ENCODE assay signal across 12 cellular contexts in the genomic region with DNA sequence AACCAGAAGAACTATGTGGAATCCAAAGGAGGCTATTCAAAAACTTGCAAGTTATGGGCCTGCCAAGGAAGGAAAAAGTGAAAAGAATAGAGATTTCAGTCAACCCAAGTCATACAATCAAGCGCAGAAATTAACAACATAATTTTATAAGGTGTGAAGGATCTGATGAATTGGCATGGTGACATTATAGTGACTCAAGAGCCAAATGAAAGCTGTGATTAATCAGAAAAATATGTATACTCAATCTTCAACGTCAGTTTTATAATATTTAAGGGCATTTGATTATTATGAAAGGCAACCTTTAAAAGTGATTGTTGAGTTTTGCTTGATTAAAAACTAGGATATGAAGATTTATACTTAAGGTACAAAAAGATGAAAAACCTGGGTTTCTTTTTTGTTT. TPM values are rescaled to one million over a fixed set of nuclear protein-coding genes. Genes with fewer than 3 reads are reported as not detected.
A peak's percentile ranks its signal among the peaks of the same experiment; 100 is the strongest.
DNase-seq lines count a peak whose midpoint lies in the region; ATAC-seq and TF ChIP-seq lines count a peak whose summit lies in the region.
"Had no signal": no experiment of that assay in that cellular context is flagged by ENCODE, and none has a peak within 500 bp of the region (broad histone marks: within the 10 kb centered on the region; RNA-seq: fewer than 3 reads in every experiment).

No MANE protein-coding gene starts in this region.

- H3K4me3 ChIP-seq in breast epithelium (no peak overlapping the region), mucosa of rectum (ENCODE audit: low read length in 2 of 2) (no peak overlapping the region)
- H3K4me3 ChIP-seq: cardiac muscle cell had no signal

- H3K4me3 Mint-ChIP-seq in CD4-positive, alpha-beta T cell, result no peak overlapping the region
- H3K4me3 Mint-ChIP-seq in naive thymus-derived CD8-positive, alpha-beta T cell, result no peak overlapping the region

- H3K27ac ChIP-seq in CD4-positive, alpha-beta T cell (ENCODE audit: low read depth, low read length), result no peak overlapping the region
- H3K27ac ChIP-seq in breast epithelium, result peak overlapping the region; percentile 76 to 90
- peak overlapping the region; percentile 40 to 73 for H3K27ac ChIP-seq in mucosa of rectum (ENCODE audit: low read depth in 2 of 2, low read length in 2 of 2)
- H3K27ac ChIP-seq: cardiac muscle cell had no signal

- H3K36me3 ChIP-seq in breast epithelium (no peaks in the 10 kb centered on the region), mucosa of rectum (ENCODE audit: control insufficient read depth in 2 of 2, insufficient read depth in 2 of 2, low read length in 2 of 2) (no peaks in the 10 kb centered on the region)
- H3K36me3 ChIP-seq: cardiac muscle cell had no signal

- H3K9ac ChIP-seq in mucosa of rectum (ENCODE audit: low read depth in 1 of 2, low read length in 2 of 2), result no peak overlapping the region

- H3K9me3 Mint-ChIP-seq in CD4-positive, alpha-beta T cell, result no peaks in the 10 kb centered on the region
- H3K9me3 Mint-ChIP-seq in naive thymus-derived CD8-positive, alpha-beta T cell, result no peaks in the 10 kb centered on the region

- H3K27me3 Mint-ChIP-seq in CD4-positive, alpha-beta T cell, result no peaks in the 10 kb centered on the region
- peaks cover 0 to 5% (median 0%) of the 10 kb centered on the region in 5 donors for H3K27me3 Mint-ChIP-seq in naive thymus-derived CD8-positive, alpha-beta T cell

- peaks cover 37% of the 10 kb centered on the region for H3K4me1 Mint-ChIP-seq in CD4-positive, alpha-beta T cell (ENCODE audit: low read depth)
- H3K4me1 Mint-ChIP-seq in naive thymus-derived CD8-positive, alpha-beta T cell, result peaks cover 7 to 38% (median 15%) of the 10 kb centered on the region in 4 donors

- TF ChIP-seq CTCF in CD4-positive, alpha-beta T cell (IDR thresholded peaks at IDR 0.05), result no peak
- no peak for TF ChIP-seq CTCF in breast epithelium (IDR thresholded peaks at IDR 0.05)

- CTCF ChIA-PET in CD4-positive, alpha-beta T cell (lab: Charles Lee), result interaction anchor here (0.8 to 2.3 kb wide), 4 partner anchors 13 to 87 kb away, joined by 3 to 8 read pairs (median 6); a partner anchor contains a TSS

- POLR2A ChIA-PET in CD4-positive, alpha-beta T cell (lab: Charles Lee), result no interaction called here
- POLR2A ChIA-PET in naive thymus-derived CD8-positive, alpha-beta T cell (lab: Charles Lee), result no interaction called here

- TF ChIP-seq POLR2A in breast epithelium (IDR thresholded peaks at IDR 0.05), result no peak

- intact Hi-C loops in CD4-positive, alpha-beta T cell (cut with DNase I, micrococcal nuclease), result loop anchor here in 1 of 2 experiments (1.0 kb wide), 1 partner anchor 32 kb away; no protein-coding TSS in a partner anchor
- intact Hi-C loops in breast epithelium (cut with DNase I; ENCODE audit: low total_unique reads), result no loop called here

- H3K9me3 ChIP-seq in CD4-positive, alpha-beta T cell (ENCODE audit: control insufficient read depth, low read length), result no peaks in the 10 kb centered on the region
- H3K9me3 ChIP-seq in breast epithelium, result no peaks in the 10 kb centered on the region
- H3K9me3 ChIP-seq in mucosa of rectum (ENCODE audit: control insufficient read depth in 2 of 2, low read length in 2 of 2), result no peaks in the 10 kb centered on the region

- H3K36me3 Mint-ChIP-seq in CD4-positive, alpha-beta T cell (ENCODE audit: low read depth), result no peaks in the 10 kb centered on the region
- H3K36me3 Mint-ChIP-seq in naive thymus-derived CD8-positive, alpha-beta T cell, result no peaks in the 10 kb centered on the region

- no peaks in the 10 kb centered on the region for H3K27me3 ChIP-seq in CD4-positive, alpha-beta T cell (ENCODE audit: control insufficient read depth, insufficient read depth, low read length)
- no peaks in the 10 kb centered on the region for H3K27me3 ChIP-seq in breast epithelium
- no peaks in the 10 kb centered on the region for H3K27me3 ChIP-seq in mucosa of rectum (ENCODE audit: control insufficient read depth in 2 of 2, insufficient read depth in 2 of 2, low read length in 2 of 2)
- H3K27me3 ChIP-seq: cardiac muscle cell had no signal

- H3K4me1 ChIP-seq in breast epithelium, result peaks cover 5 to 7% of the 10 kb centered on the region in 2 donors
- peaks cover 17 to 35% of the 10 kb centered on the region in 2 donors for H3K4me1 ChIP-seq in mucosa of rectum (ENCODE audit: control insufficient read depth in 2 of 2, insufficient read depth in 2 of 2, low read length in 2 of 2)

- no peak for DNase-seq in CD4-positive, alpha-beta T cell
- peak; percentile 14 for DNase-seq in HT1080 (ENCODE audit: low read depth)
- DNase-seq in breast epithelium (ENCODE audit: low spot score in 2 of 2), result no peak
- no peak for DNase-seq in mesenteric fat pad (ENCODE audit: low spot score)
- no peak for DNase-seq in naive thymus-derived CD8-positive, alpha-beta T cell
- DNase-seq: activated effector memory CD4-positive, alpha-beta T cell treated with Interleukin-2 at 50 U/mL for 16 hours; retina; RPMI8226 had no signal

- peak overlapping the region; percentile 88 for H3K27ac Mint-ChIP-seq in CD4-positive, alpha-beta T cell
- peak overlapping the region in 5 of 10 donors; percentile 1 to 91 (median 87) for H3K27ac Mint-ChIP-seq in naive thymus-derived CD8-positive, alpha-beta T cell

- no peak for ATAC-seq in CD4-positive, alpha-beta T cell (ENCODE audit: poor library complexity)
- ATAC-seq in HG03354 (IDR thresholded peaks at IDR 0.05; ENCODE audit: poor library complexity, severe bottlenecking, unreplicated experiment), result no peak
- ATAC-seq in HG03025 (IDR thresholded peaks at IDR 0.05; ENCODE audit: low FRiP score, unreplicated experiment), result no peak
- ATAC-seq in naive thymus-derived CD8-positive, alpha-beta T cell, result no peak

RNA-seq across cellular contexts. Expression of a gene that starts 37.8 kb away (rescaled TPM):
- 10 to 100 TPM; 24.0 to 24.5 TPM for total RNA-seq in CD4-positive, alpha-beta T cell
- 10.0 and 11.8 TPM in 2 replicates for total RNA-seq in HT1080 (2014; rRNA removed; shearing (Covaris generic))
- polyA plus RNA-seq in HT1080 (2015; cell fraction: cytosol; rRNA removed), result 14.0 and 18.3 TPM in 2 replicates
- 19.9 and 33.4 TPM in 2 replicates for polyA plus RNA-seq in HT1080 (2015; cell fraction: nucleus; rRNA removed)
- total RNA-seq in breast epithelium, result 10 to 100 TPM; 21.6 to 23.7 (median 22.2) TPM
- total RNA-seq in mesenteric fat pad, result 14.8 TPM
- total RNA-seq in naive thymus-derived CD8-positive, alpha-beta T cell, result 100 to 1,000 TPM; 154 to 166 TPM
- polyA plus RNA-seq in naive thymus-derived CD8-positive, alpha-beta T cell, result 100 to 1,000 TPM in 2 of 3 donors, 10 to 100 TPM in 1; 82.2 to 116 (median 103) TPM

RNA-seq across cellular contexts. Expression of a gene that starts 46.5 kb away (rescaled TPM):
- 100 to 1,000 TPM; 189 to 204 TPM for total RNA-seq in CD4-positive, alpha-beta T cell
- 218 and 367 TPM in 2 replicates for total RNA-seq in HT1080 (2014; rRNA removed; shearing (Covaris generic))
- 334 and 366 TPM in 2 replicates for polyA plus RNA-seq in HT1080 (2015; cell fraction: cytosol; rRNA removed)
- polyA plus RNA-seq in HT1080 (2015; cell fraction: nucleus; rRNA removed), result 96.3 and 105 TPM in 2 replicates
- total RNA-seq in breast epithelium (100 to 1,000 TPM in 1 of 3 donors, 10 to 100 TPM in 2; 70.4 to 156 (median 84.9) TPM), mesenteric fat pad (650 TPM)
- 100 to 1,000 TPM; 198 to 212 TPM for total RNA-seq in naive thymus-derived CD8-positive, alpha-beta T cell
- 100 to 1,000 TPM; 629 to 783 (median 630) TPM for polyA plus RNA-seq in naive thymus-derived CD8-positive, alpha-beta T cell
